8 cellular contexts compared by ENCODE assay signal in genomic region chr20:49186535-49187329, GRCh38. TPM values are rescaled to one million over a fixed set of nuclear protein-coding genes. Genes with fewer than 3 reads are reported as not detected.
DNase-seq lines count a peak whose midpoint lies in the region; ATAC-seq and TF ChIP-seq lines count a peak whose summit lies in the region.

No MANE protein-coding gene starts in this region.

- peak; percentile 51 for ATAC-seq in CD4-positive, alpha-beta T cell (ENCODE audit: poor library complexity)
- ATAC-seq in HG02623 (IDR thresholded peaks at IDR 0.05; ENCODE audit: unreplicated experiment) (no peak), GM21786 (IDR thresholded peaks at IDR 0.05; ENCODE audit: unreplicated experiment) (no peak)

- H3K9me3 Mint-ChIP-seq in CD4-positive, alpha-beta T cell, result no peaks in the 10 kb centered on the region
- peaks cover 0 to 3% (median 1%) of the 10 kb centered on the region in 5 experiments for H3K9me3 Mint-ChIP-seq in brain

- H3K9me3 ChIP-seq in CD4-positive, alpha-beta T cell (ENCODE audit: control insufficient read depth, low read length), result no peaks in the 10 kb centered on the region
- no peaks in the 10 kb centered on the region for H3K9me3 ChIP-seq in HUES48 (ENCODE audit: control insufficient read depth, insufficient read depth, low read length)

- POLR2A ChIA-PET in CD4-positive, alpha-beta T cell (lab: Charles Lee), result interaction anchor here (0.6 to 3.8 kb wide), 8 partner anchors 21 to 750 kb away, joined by 3 to 33 read pairs (median 4); partner anchors contain the start of genes DDX27, RNF114 and ZNFX1

- H3K27me3 Mint-ChIP-seq in CD4-positive, alpha-beta T cell, result no peaks in the 10 kb centered on the region
- peaks cover 5% of the 10 kb centered on the region for H3K27me3 Mint-ChIP-seq in brain

- intact Hi-C loops in CD4-positive, alpha-beta T cell (cut with DNase I, micrococcal nuclease), result loop anchor here (1.0 to 5.0 kb wide), 5 partner anchors 26 to 264 kb away; partner anchors contain the start of genes DDX27 (in 2 of the 2), ARFGEF2 (in 1 of the 2) and CSE1L (in 1 of the 2)

- H3K27ac ChIP-seq in CD4-positive, alpha-beta T cell (ENCODE audit: low read depth, low read length), result peak overlapping the region; percentile 59
- no peak overlapping the region for H3K27ac ChIP-seq in HUES48 (ENCODE audit: low read depth, low read length)

- H3K36me3 Mint-ChIP-seq in CD4-positive, alpha-beta T cell (ENCODE audit: low read depth), result peaks cover 34% of the 10 kb centered on the region
- H3K36me3 Mint-ChIP-seq in brain, result peaks cover 9% of the 10 kb centered on the region

- no peaks in the 10 kb centered on the region for H3K27me3 ChIP-seq in CD4-positive, alpha-beta T cell (ENCODE audit: control insufficient read depth, insufficient read depth, low read length)
- H3K27me3 ChIP-seq in HUES48 (ENCODE audit: control insufficient read depth, insufficient read depth, low read length), result no peaks in the 10 kb centered on the region

- peak overlapping the region; percentile 82 for H3K27ac Mint-ChIP-seq in CD4-positive, alpha-beta T cell
- H3K27ac Mint-ChIP-seq in brain, result peak overlapping the region; percentile 71 to 96 (median 83)

- peaks cover 7% of the 10 kb centered on the region for H3K36me3 ChIP-seq in HUES48 (ENCODE audit: control insufficient read depth, insufficient read depth, low read length)

- peak overlapping the region; percentile 96 for H3K4me3 ChIP-seq in HUES48 (ENCODE audit: low read depth, low read length)

- peaks cover 52% of the 10 kb centered on the region for H3K4me1 Mint-ChIP-seq in CD4-positive, alpha-beta T cell (ENCODE audit: low read depth)
- peaks cover 50% of the 10 kb centered on the region for H3K4me1 Mint-ChIP-seq in brain

- no peak for TF ChIP-seq CTCF in CD4-positive, alpha-beta T cell (IDR thresholded peaks at IDR 0.05)
- TF ChIP-seq CTCF in brain (conservative IDR thresholded peaks at IDR 0.05), result no peak

- CTCF ChIA-PET in CD4-positive, alpha-beta T cell (lab: Charles Lee), result interaction anchor here (0.5 to 1.9 kb wide), 2 partner anchors 30 to 72 kb away, joined by 3 to 14 read pairs; no protein-coding TSS in a partner anchor

- DNase-seq in CD4-positive, alpha-beta T cell, result peak; percentile 38 to 65 (median 58)
- DNase-seq in UCSD-AML1 (lab: John Stamatoyannopoulos, UW; ENCODE audit: unreplicated experiment) (peak; percentile 40), iPS-NIHi7 (ENCODE audit: extremely low spot score) (peak; percentile 15)
- DNase-seq in stimulated activated CD4-positive, alpha-beta T cell treated with anti-CD3 and anti-CD28 coated beads, Interleukin-12 subunit alpha, Interleukin-12 subunit beta, amount 100 ng/mL, for 4 hours, result peak; percentile 57

- peaks cover 11% of the 10 kb centered on the region for H3K4me1 ChIP-seq in HUES48 (ENCODE audit: control insufficient read depth, insufficient read depth, low read length)

- H3K9ac ChIP-seq in HUES48 (ENCODE audit: low read depth, low read length), result peak overlapping the region; percentile 75

- H3K4me3 Mint-ChIP-seq in CD4-positive, alpha-beta T cell, result peak overlapping the region; percentile 88
- peak overlapping the region; percentile 89 to 96 (median 90) for H3K4me3 Mint-ChIP-seq in brain

RNA-seq across cellular contexts. Expression of gene STAU1, which starts 1.4 kb away (rescaled TPM):
- 10 to 100 TPM; 61.4 to 65.8 TPM for total RNA-seq in CD4-positive, alpha-beta T cell
- polyA plus RNA-seq in brain (ENCODE audit: insufficient read depth, low read depth, low replicate concordance), result 162 TPM

RNA-seq across cellular contexts. Expression of gene DDX27, which starts 32.5 kb away (rescaled TPM):
- total RNA-seq in CD4-positive, alpha-beta T cell, result 100 to 1,000 TPM; 116 to 126 TPM
- 81.3 TPM for polyA plus RNA-seq in brain (ENCODE audit: insufficient read depth, low read depth, low replicate concordance)
